Comparison of ENCODE assay signal across 12 cellular contexts in the genomic region with DNA sequence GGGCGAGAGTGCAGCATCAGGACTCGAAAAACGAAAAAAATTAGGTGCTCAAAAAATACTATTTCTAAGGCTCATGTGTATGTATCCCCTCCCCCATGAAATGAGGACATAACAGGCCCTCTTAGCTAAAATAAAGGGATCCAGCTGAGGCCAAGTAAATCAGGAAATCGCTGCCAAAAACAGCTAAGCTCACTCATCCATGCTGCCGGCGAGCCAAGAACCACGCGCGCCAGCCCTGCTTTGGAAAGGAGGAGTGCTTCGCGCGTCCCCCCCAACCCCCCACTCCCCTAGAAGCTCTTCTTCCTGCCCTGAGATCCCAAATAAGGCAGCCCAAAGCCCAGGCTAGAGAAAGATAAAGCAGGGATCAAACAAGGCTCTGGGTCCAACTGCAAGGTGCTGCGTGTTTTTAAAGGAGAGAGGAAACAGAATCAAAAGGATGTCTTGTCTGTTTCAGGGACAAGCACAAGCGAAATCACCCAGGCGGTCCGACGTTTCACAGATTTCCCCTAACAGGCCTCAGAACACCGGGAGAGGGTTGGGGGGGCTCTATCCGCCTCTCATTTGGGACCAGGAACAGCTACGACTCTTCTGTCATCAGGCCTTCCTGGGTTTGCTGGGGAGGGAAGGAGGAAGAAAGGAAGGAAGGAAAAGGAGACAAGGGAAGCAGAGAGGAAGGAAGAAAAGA.
A peak's percentile ranks its signal among the peaks of the same experiment; 100 is the strongest.
DNase-seq lines count a peak whose midpoint lies in the region; ATAC-seq and TF ChIP-seq lines count a peak whose summit lies in the region.
"Had no signal": no experiment of that assay in that cellular context is flagged by ENCODE, and none has a peak within 500 bp of the region (broad histone marks: within the 10 kb centered on the region; RNA-seq: fewer than 3 reads in every experiment).

No MANE protein-coding gene starts in this region.

- DNase-seq in EH (ENCODE audit: low read depth) (peak; percentile 11), WERI-Rb-1 (peak; percentile 10), hippocampal formation (lab: John Stamatoyannopoulos, UW) (peak; percentile 23 to 36), OCI-M1 (lab: John Stamatoyannopoulos, UW) (no peak), Kasumi-1 (lab: John Stamatoyannopoulos, UW) (no peak), NCI-H748 treated with DMSO at 0.1 percent for 48 hours (lab: John Stamatoyannopoulos, UW) (no peak)
- DNase-seq: central memory CD4-positive, alpha-beta T cell; kidney glomerular epithelial cell; NCI-H226; stimulated activated CD4-positive, alpha-beta T cell treated with anti-CD3 and anti-CD28 coated beads, Interleukin-4, amount 100 ng/mL, for 24 hours had no signal

- H3K27me3 ChIP-seq in WERI-Rb-1 (ENCODE audit: insufficient read depth, low read depth, severe bottlenecking), result no peaks in the 10 kb centered on the region

- peak overlapping the region; percentile 35 for H3K4me3 Mint-ChIP-seq in stimulated activated memory B cell treated with anti-CD40 and anti-IgM and Interleukin-4, amounts not matched to agents 10 μg/mL and 1 μg/mL and 100 μg/mL, for 72 hours

- H3K27ac Mint-ChIP-seq in stimulated activated memory B cell treated with anti-CD40 and anti-IgM and Interleukin-4, amounts not matched to agents 10 μg/mL and 1 μg/mL and 100 μg/mL, for 72 hours, result no peak overlapping the region

- 0 out of 2 replicates have a peak overlapping the region, but pooled peaks have one; percentile 15 for H3K27ac ChIP-seq in WERI-Rb-1

- H3K4me3 ChIP-seq in WERI-Rb-1 (ENCODE audit: low read depth, low read length), result no peak overlapping the region; the same call in 1 of the 2 replicates

- TF ChIP-seq CTCF in WERI-Rb-1 (IDR thresholded peaks at IDR 0.05; ENCODE audit: low read depth, low read length), result no peak

- no peaks in the 10 kb centered on the region for H3K36me3 ChIP-seq in WERI-Rb-1

- peaks cover 24% of the 10 kb centered on the region for H3K4me1 Mint-ChIP-seq in stimulated activated memory B cell treated with anti-CD40 and anti-IgM and Interleukin-4, amounts not matched to agents 10 μg/mL and 1 μg/mL and 100 μg/mL, for 72 hours

- H3K36me3 Mint-ChIP-seq in stimulated activated memory B cell treated with anti-CD40 and anti-IgM and Interleukin-4, amounts not matched to agents 10 μg/mL and 1 μg/mL and 100 μg/mL, for 72 hours, result peaks cover 4% of the 10 kb centered on the region

- H3K27me3 Mint-ChIP-seq in stimulated activated memory B cell treated with anti-CD40 and anti-IgM and Interleukin-4, amounts not matched to agents 10 μg/mL and 1 μg/mL and 100 μg/mL, for 72 hours, result peaks cover 68% of the 10 kb centered on the region

- H3K9me3 ChIP-seq in WERI-Rb-1 (ENCODE audit: severe bottlenecking), result no peaks in the 10 kb centered on the region

- no peak for ATAC-seq in stimulated activated memory B cell treated with anti-CD40 and anti-IgM and Interleukin-4, amounts not matched to agents 10 μg/mL and 1 μg/mL and 100 μg/mL, for 72 hours
- ATAC-seq in GM18873 (IDR thresholded peaks at IDR 0.05; ENCODE audit: low FRiP score, unreplicated experiment), result no peak

- H3K9me3 Mint-ChIP-seq in stimulated activated memory B cell treated with anti-CD40 and anti-IgM and Interleukin-4, amounts not matched to agents 10 μg/mL and 1 μg/mL and 100 μg/mL, for 72 hours, result peaks cover 10% of the 10 kb centered on the region

Comparison
In these comparisons a context has a peak if more than half of its experiments do, and no peak if none do; other contexts are left out.
1. DNase-seq: peak in EH (single experiment), WERI-Rb-1 (single experiment) and hippocampal formation (2 of 2); none in OCI-M1 (single experiment), Kasumi-1 (0 of 2) and NCI-H748 treated with DMSO at 0.1 percent for 48 hours (single experiment).